11 cellular contexts compared by ENCODE assay signal in the genomic region with DNA sequence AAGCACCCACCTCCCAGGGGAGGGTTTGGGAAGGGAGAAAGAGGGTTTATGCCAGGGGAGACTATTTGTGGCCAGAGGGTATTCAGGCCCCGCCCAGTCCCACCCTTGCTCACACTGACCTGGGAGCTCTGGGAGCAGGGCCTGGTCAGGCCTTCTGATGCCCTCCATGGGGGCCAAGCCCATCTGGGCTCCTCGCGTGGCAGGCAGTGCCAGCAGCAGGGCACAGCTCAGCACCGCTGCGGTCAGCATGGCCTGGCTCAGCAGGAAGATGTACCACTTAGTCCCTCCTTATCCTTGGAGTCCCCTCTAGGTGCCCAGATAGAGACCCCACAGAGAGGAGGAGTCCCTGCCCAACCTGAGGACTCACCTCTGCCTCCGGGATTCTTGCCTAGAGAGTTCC. TPM values are rescaled to one million over a fixed set of nuclear protein-coding genes. Genes with fewer than 3 reads are reported as not detected.
DNase-seq lines count a peak whose midpoint lies in the region; ATAC-seq, FAIRE-seq and TF ChIP-seq lines count a peak whose summit lies in the region.
"Had no signal": no experiment of that assay in that cellular context is flagged by ENCODE, and none has a peak within 500 bp of the region (broad histone marks: within the 10 kb centered on the region; RNA-seq: fewer than 3 reads in every experiment).

A gene with protein sequence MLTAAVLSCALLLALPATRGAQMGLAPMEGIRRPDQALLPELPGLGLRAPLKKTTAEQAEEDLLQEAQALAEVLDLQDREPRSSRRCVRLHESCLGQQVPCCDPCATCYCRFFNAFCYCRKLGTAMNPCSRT (minus strand): TSS at position 398 of the 400 bp plus-strand sequence. CDS start 149 bp downstream, at position 249.

- peaks cover 2% of the 10 kb centered on the region for H3K27me3 Mint-ChIP-seq in astrocyte (ENCODE audit: low read depth, unreplicated experiment)

- peaks cover 15% of the 10 kb centered on the region for H3K4me1 Mint-ChIP-seq in astrocyte (ENCODE audit: low read depth, unreplicated experiment)

- H3K27ac Mint-ChIP-seq in astrocyte (ENCODE audit: unreplicated experiment) = no peak within 1 kb of the TSS

- DNase-seq in heart right ventricle (no peak), Right ventricle myocardium inferior (ENCODE audit: missing footprints) (no peak), astrocyte (ENCODE audit: low read depth) (no peak), upper lobe of right lung (no peak), DMS79 treated with DMSO at 0.1 percent for 48 hours (lab: John Stamatoyannopoulos, UW) (no peak), MV-4-11 (lab: John Stamatoyannopoulos, UW) (no peak)
- DNase-seq: COR-L47 had no signal

- peak within 1 kb of the TSS; percentile 98 for H3K4me3 Mint-ChIP-seq in astrocyte (ENCODE audit: unreplicated experiment)

- 95% methylated on average over 6 of the region's 6 CpGs for WGBS in heart right ventricle, 2 donors

- no peak within 1 kb of the TSS for H2AFZ ChIP-seq in astrocyte (ENCODE audit: low read depth, low read length)

- H3K9ac ChIP-seq in astrocyte (ENCODE audit: low read length) = peak within 1 kb of the TSS; percentile 99

- peaks cover 4 to 65% (median 41%) of the 10 kb centered on the region in 9 donors for H3K4me1 ChIP-seq in heart right ventricle
- H3K4me1 ChIP-seq in astrocyte (ENCODE audit: insufficient read depth, low read length) = peaks cover 16% of the 10 kb centered on the region
- H3K4me1 ChIP-seq in muscle layer of duodenum (ENCODE audit: control insufficient read depth in 1 of 2, insufficient read depth in 2 of 2, low read length in 2 of 2) = peaks cover 4 to 31% of the 10 kb centered on the region in 2 donors
- H3K4me1 ChIP-seq in upper lobe of right lung = peaks cover 39% of the 10 kb centered on the region

- peak within 1 kb of the TSS; percentile 99 for H3K4me2 ChIP-seq in astrocyte (ENCODE audit: low read length)

- H3K27ac ChIP-seq in heart right ventricle = peak within 1 kb of the TSS in 8 of 10 donors; percentile 71 to 96 (median 88)
- no peak within 1 kb of the TSS for H3K27ac ChIP-seq in astrocyte (ENCODE audit: low read depth, low read length)
- H3K27ac ChIP-seq in muscle layer of duodenum (ENCODE audit: low read length) = no peak within 1 kb of the TSS
- peak within 1 kb of the TSS; percentile 30 for H3K27ac ChIP-seq in upper lobe of right lung

- no peak for FAIRE-seq in astrocyte (lab: Jason Lieb, UNC)
- FAIRE-seq: colon, islet of Langerhans had no signal

- peaks cover 22% of the 10 kb centered on the region for H4K20me1 ChIP-seq in astrocyte (ENCODE audit: insufficient read depth, low read length)

- H3K4me3 ChIP-seq in heart right ventricle (peak within 1 kb of the TSS in 5 of 10 donors; percentile 70 to 99 (median 92)), astrocyte (ENCODE audit: insufficient read depth, low read depth, low read length) (no peak within 1 kb of the TSS), muscle layer of duodenum (ENCODE audit: low read depth in 1 of 2, low read length in 2 of 2) (peak within 1 kb of the TSS; percentile 67 to 99), upper lobe of right lung (peak within 1 kb of the TSS; percentile 99)

- peaks cover 50% of the 10 kb centered on the region for H3K79me2 ChIP-seq in astrocyte (ENCODE audit: insufficient read depth, low read length)

- H3K36me3 Mint-ChIP-seq in astrocyte (ENCODE audit: low read depth, unreplicated experiment) = no peaks in the 10 kb centered on the region

- H3K27me3 ChIP-seq in heart right ventricle = no peaks in the 10 kb centered on the region
- no peaks in the 10 kb centered on the region for H3K27me3 ChIP-seq in astrocyte (ENCODE audit: insufficient read depth, low read length)
- H3K27me3 ChIP-seq in muscle layer of duodenum (ENCODE audit: low read depth, low read length) = no peaks in the 10 kb centered on the region
- H3K27me3 ChIP-seq in upper lobe of right lung = no peaks in the 10 kb centered on the region

- ATAC-seq in heart right ventricle (no peak), Right ventricle myocardium inferior (no peak), upper lobe of right lung (no peak), GM21515 (IDR thresholded peaks at IDR 0.05; ENCODE audit: unreplicated experiment) (no peak)

- no peak for TF ChIP-seq CTCF in heart right ventricle (IDR thresholded peaks at IDR 0.05)
- no peak for TF ChIP-seq CTCF in astrocyte (IDR thresholded peaks at IDR 0.05; ENCODE audit: insufficient read depth, low read depth, low read length)
- TF ChIP-seq CTCF in upper lobe of right lung (IDR thresholded peaks at IDR 0.05) = no peak

- intact Hi-C loops in heart right ventricle (cut with DNase I) = loop anchor here in 1 of 10 donors (5.0 kb wide), 1 partner anchor 39 kb away; no protein-coding TSS in a partner anchor
- intact Hi-C loops in Right ventricle myocardium inferior (cut with DNase I) = loop anchor here (5.0 kb wide), 1 partner anchor 39 kb away; no protein-coding TSS in a partner anchor
- intact Hi-C loops in upper lobe of right lung (cut with DNase I) = no loop called here

- H3K9me3 Mint-ChIP-seq in astrocyte (ENCODE audit: unreplicated experiment) = no peaks in the 10 kb centered on the region

- H3K36me3 ChIP-seq in heart right ventricle (peaks cover 0 to 26% (median 11%) of the 10 kb centered on the region in 9 donors), astrocyte (ENCODE audit: insufficient read depth, low read length) (no peaks in the 10 kb centered on the region), muscle layer of duodenum (ENCODE audit: control insufficient read depth in 1 of 2, insufficient read depth in 2 of 2, low read length in 2 of 2) (peaks cover 0 to 16% of the 10 kb centered on the region in 2 donors), upper lobe of right lung (no peaks in the 10 kb centered on the region)

- H3K9me3 ChIP-seq in heart right ventricle (no peaks in the 10 kb centered on the region), astrocyte (ENCODE audit: insufficient read depth, low read depth, low read length) (no peaks in the 10 kb centered on the region), muscle layer of duodenum (ENCODE audit: control insufficient read depth in 1 of 2, low read length in 2 of 2) (no peaks in the 10 kb centered on the region), upper lobe of right lung (no peaks in the 10 kb centered on the region)

RNA-seq across cellular contexts. Expression of the gene that starts here (rescaled TPM):
- not detected for total RNA-seq in heart right ventricle
- polyA plus RNA-seq in heart right ventricle = under 1 TPM in 1 of 2 donors, not detected in 1; 0.10 TPM
- total RNA-seq in Right ventricle myocardium inferior = not detected
- total RNA-seq in astrocyte = not detected in 2 replicates
- 4.9 TPM for total RNA-seq in upper lobe of right lung

Comparison
In these comparisons a context has a peak if more than half of its experiments do, and no peak if none do; other contexts are left out.
1. H3K27ac ChIP-seq: peak in heart right ventricle (8 of 10) and upper lobe of right lung (single experiment); none in astrocyte (single experiment) and muscle layer of duodenum (single experiment).